ENCODE assay signal across 16 cellular contexts in genomic region chr1:15189692-15190321, GRCh38. TPM values are rescaled to one million over a fixed set of nuclear protein-coding genes. Genes with fewer than 3 reads are reported as not detected.
DNase-seq lines count a peak whose midpoint lies in the region; TF ChIP-seq lines count a peak whose summit lies in the region.
"Had no signal": no experiment of that assay in that cellular context is flagged by ENCODE, and none has a peak within 500 bp of the region (broad histone marks: within the 10 kb centered on the region; RNA-seq: fewer than 3 reads in every experiment).

No MANE protein-coding gene starts in this region.

- H3K27me3 Mint-ChIP-seq in endodermal cell (ENCODE audit: insufficient read depth): no peaks in the 10 kb centered on the region

- no peak overlapping the region for H3K4me3 ChIP-seq in HUES48 (ENCODE audit: low read depth, low read length)
- H3K4me3 ChIP-seq in endodermal cell (ENCODE audit: low read length): peak overlapping the region; percentile 16
- H3K4me3 ChIP-seq: breast epithelium, SJCRH30, thyroid gland had no signal

- H3K27me3 ChIP-seq in HUES48 (ENCODE audit: control insufficient read depth, insufficient read depth, low read length): no peaks in the 10 kb centered on the region
- H3K27me3 ChIP-seq in endodermal cell (ENCODE audit: control insufficient read depth, insufficient read depth, low read length, poor library complexity, severe bottlenecking): no peaks in the 10 kb centered on the region
- H3K27me3 ChIP-seq: breast epithelium, SJCRH30, thyroid gland had no signal

- TF ChIP-seq CTCF in endodermal cell (conservative IDR thresholded peaks at IDR 0.05): no peak

- no peak for TF ChIP-seq POLR2A in erythroblast (IDR thresholded peaks at IDR 0.05; ENCODE audit: low read length)

- no peaks in the 10 kb centered on the region for H3K36me3 ChIP-seq in HUES48 (ENCODE audit: control insufficient read depth, insufficient read depth, low read length)
- no peaks in the 10 kb centered on the region for H3K36me3 ChIP-seq in endodermal cell (ENCODE audit: control insufficient read depth, insufficient read depth, low read length)
- H3K36me3 ChIP-seq: breast epithelium, SJCRH30, thyroid gland had no signal

- H3K9me3 ChIP-seq in HUES48 (ENCODE audit: control insufficient read depth, insufficient read depth, low read length) (no peaks in the 10 kb centered on the region), endodermal cell (ENCODE audit: control insufficient read depth, low read length) (no peaks in the 10 kb centered on the region)
- H3K9me3 ChIP-seq: breast epithelium, SJCRH30, thyroid gland had no signal

- H3K36me3 Mint-ChIP-seq in endodermal cell (ENCODE audit: low read depth): no peaks in the 10 kb centered on the region

- in situ Hi-C loops in ACHN (cut with HindIII; ENCODE audit: low pct_ligation_motif_present, low pct_unique_long_range_greater_than_20kb, low sequenced_read_pairs): no loop called here

- WGBS in endodermal cell (ENCODE audit: insufficient coverage in 1 of 2, insufficient read length in 1 of 2), 2 experiments: 74 to 94% methylated on average over 5 to 8 of the region's 8 CpGs

- H3K4me1 ChIP-seq in HUES48 (ENCODE audit: control insufficient read depth, insufficient read depth, low read length) (peaks cover 21% of the 10 kb centered on the region), endodermal cell (ENCODE audit: control insufficient read depth, insufficient read depth, low read length) (peaks cover 28% of the 10 kb centered on the region)
- H3K4me1 ChIP-seq: breast epithelium, thyroid gland had no signal

- peaks cover 63% of the 10 kb centered on the region for H3K4me1 Mint-ChIP-seq in endodermal cell

- peak; percentile 48 for DNase-seq in ACHN
- DNase-seq in endodermal cell: no peak
- peak; percentile 47 for DNase-seq in myocyte (ENCODE audit: low read depth)
- DNase-seq in erythroblast (lab: John Stamatoyannopoulos, UW): no peak
- DNase-seq in AML-193 (lab: John Stamatoyannopoulos, UW): no peak
- no peak for DNase-seq in NK-92 (lab: John Stamatoyannopoulos, UW; ENCODE audit: unreplicated experiment)
- DNase-seq in T-helper 9 cell: no peak
- DNase-seq: activated CD8-positive, alpha-beta memory T cell treated with anti-CD3 and anti-CD28 coated beads for 24 hours; DMS79; glutamatergic neuron; Karpas-422; NCI-H187; SJCRH30; thyroid gland had no signal

- H3K9me3 Mint-ChIP-seq in endodermal cell: no peaks in the 10 kb centered on the region

- peak overlapping the region; percentile 37 for H3K4me3 Mint-ChIP-seq in endodermal cell

- H3K27ac ChIP-seq in HUES48 (ENCODE audit: low read depth, low read length) (peak overlapping the region; percentile 61), endodermal cell (ENCODE audit: low read depth, low read length) (no peak overlapping the region)
- H3K27ac ChIP-seq: SJCRH30, thyroid gland had no signal

- peak overlapping the region; percentile 95 for H3K27ac Mint-ChIP-seq in endodermal cell

- H3K9ac ChIP-seq in HUES48 (ENCODE audit: low read depth, low read length) (no peak overlapping the region), endodermal cell (ENCODE audit: extremely low read depth, low read length, poor library complexity, severe bottlenecking) (no peak overlapping the region)

RNA-seq across cellular contexts. Expression of gene TMEM51, which starts 36.3 kb away (rescaled TPM):
- total RNA-seq in endodermal cell: 10 to 100 TPM; 12.1 TPM
- polyA plus RNA-seq in endodermal cell (2013, experiment 1 of 2): 10.0 TPM
- 9.6 TPM for polyA plus RNA-seq in endodermal cell (2013, experiment 2 of 2)
- 4.5 and 9.5 TPM in 2 replicates for total RNA-seq in myocyte
- 2.3 TPM for polyA plus RNA-seq in myocyte (2012)

RNA-seq across cellular contexts. Expression of gene FHAD1, which starts 57.2 kb away (rescaled TPM):
- 1 to 10 TPM; 2.9 to 3.6 TPM for total RNA-seq in endodermal cell
- polyA plus RNA-seq in endodermal cell (2013, experiment 1 of 2): 1.7 TPM
- polyA plus RNA-seq in endodermal cell (2013, experiment 2 of 2): 2.1 TPM
- 0.99 and 6.8 TPM in 2 replicates for total RNA-seq in myocyte
- polyA plus RNA-seq in myocyte (2012): 0.10 TPM

Comparison
In these comparisons a context has a peak if more than half of its experiments do, and no peak if none do; other contexts are left out.
1. DNase-seq: peak in ACHN (single experiment) and myocyte (single experiment); none in endodermal cell (single experiment), erythroblast (0 of 2), AML-193 (0 of 2), NK-92 (single experiment) and T-helper 9 cell (single experiment).